In genomic region chr2:47420214-47420613, GRCh38 we compare ENCODE assay signal across 27 cellular contexts. TPM values are rescaled to one million over a fixed set of nuclear protein-coding genes. Genes with fewer than 3 reads are reported as not detected.
"Had no signal": no experiment of that assay in that cellular context is flagged by ENCODE, and none has a peak within 500 bp of the region (broad histone marks: within the 10 kb centered on the region; RNA-seq: fewer than 3 reads in every experiment).

No MANE protein-coding gene starts in this region.

- H3K27me3 Mint-ChIP-seq: IgD-negative memory B cell had no signal

- H2AFZ ChIP-seq: PC-9 had no signal

- H3K27ac Mint-ChIP-seq: IgD-negative memory B cell had no signal

- H3K9me3 Mint-ChIP-seq: IgD-negative memory B cell had no signal

- ATAC-seq: K562 had no signal

- H3K27me3 ChIP-seq: Peyer's patch, SJSA1 had no signal

- H3K9ac ChIP-seq: KMS-11 had no signal

- H3K27ac ChIP-seq: HL-60, KMS-11, Peyer's patch, SJSA1, SK-N-MC had no signal

- H3K4me3 Mint-ChIP-seq: IgD-negative memory B cell had no signal

- H3K9me3 ChIP-seq: Peyer's patch, SJSA1 had no signal

- H3K4me2 ChIP-seq: KMS-11, PC-9 had no signal

- DNase-seq: Kasumi-1, MM.1S, NCI-H1092 treated with DMSO at 0.1 percent for 48 hours, NCI-H1436, NCI-H187, NCI-H2029, NCI-H2081 treated with DMSO at 0.1 percent for 48 hours, NCI-H2171, NCI-H226, NCI-H446, NCI-H510A, NCI-H524 treated with DMSO at 0.1 percent for 48 hours, NCI-H69, NCI-H774, PC-9, Peyer's patch, Right ventricle myocardium superior, SIG-M5 had no signal

- H3K4me3 ChIP-seq: K562, PC-9, Peyer's patch, SJSA1, SK-N-MC had no signal

- H3K4me1 ChIP-seq: Peyer's patch had no signal

RNA-seq across cellular contexts. Expression of gene EPCAM, which starts 51.1 kb away (rescaled TPM):
- total RNA-seq: M059J, OCI-LY7, Right ventricle myocardium superior, RPMI7951 had no signal
